ENCODE assay signal across 2 cellular contexts in the genomic region with DNA sequence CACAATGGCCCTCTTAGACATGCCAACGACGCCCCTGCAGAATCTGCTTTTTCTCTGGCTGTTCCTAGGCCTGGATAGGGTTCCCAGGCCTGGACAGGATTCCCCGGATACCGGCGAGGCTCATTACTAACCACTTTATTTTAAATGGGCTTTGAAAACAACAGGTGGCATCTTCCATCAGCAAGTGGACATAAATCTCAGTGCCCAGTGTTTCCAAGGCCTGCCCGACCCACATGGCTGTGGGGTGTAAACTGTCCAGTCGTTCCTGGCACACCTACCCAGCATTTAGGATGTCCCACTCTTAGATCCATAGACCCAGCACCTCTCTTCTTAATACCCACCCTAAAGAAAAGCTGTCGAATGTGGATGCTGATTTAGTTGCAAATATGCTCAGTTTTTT.
TF ChIP-seq lines count a peak whose summit lies in the region.

No MANE protein-coding gene starts in this region.

TF ChIP-seq in HEK293, 187 proteins besides CTCF, POLR2A, EP300 and RAD21 (continued from another document):
- TF ChIP-seq, protein P1, sequence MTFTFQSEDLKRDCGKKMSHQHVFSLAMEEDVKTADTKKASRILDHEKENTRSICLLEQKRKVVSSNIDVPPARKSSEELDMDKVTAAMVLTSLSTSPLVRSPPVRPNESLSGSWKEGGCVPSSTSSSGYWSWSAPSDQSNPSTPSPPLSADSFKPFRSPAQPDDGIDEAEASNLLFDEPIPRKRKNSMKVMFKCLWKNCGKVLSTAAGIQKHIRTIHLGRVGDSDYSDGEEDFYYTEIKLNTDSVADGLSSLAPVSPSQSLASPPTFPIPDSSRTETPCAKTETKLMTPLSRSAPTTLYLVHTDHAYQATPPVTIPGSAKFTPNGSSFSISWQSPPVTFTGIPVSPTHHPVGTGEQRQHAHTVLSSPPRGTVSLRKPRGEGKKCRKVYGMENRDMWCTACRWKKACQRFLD (tag by site-specific recombination; IDR thresholded peaks at IDR 0.05), result no peak
- peak; percentile 81; the same call in 1 of the 2 replicates for TF ChIP-seq SCRT2 (tag by site-specific recombination; IDR thresholded peaks at IDR 0.05)
- TF ChIP-seq, protein P2, sequence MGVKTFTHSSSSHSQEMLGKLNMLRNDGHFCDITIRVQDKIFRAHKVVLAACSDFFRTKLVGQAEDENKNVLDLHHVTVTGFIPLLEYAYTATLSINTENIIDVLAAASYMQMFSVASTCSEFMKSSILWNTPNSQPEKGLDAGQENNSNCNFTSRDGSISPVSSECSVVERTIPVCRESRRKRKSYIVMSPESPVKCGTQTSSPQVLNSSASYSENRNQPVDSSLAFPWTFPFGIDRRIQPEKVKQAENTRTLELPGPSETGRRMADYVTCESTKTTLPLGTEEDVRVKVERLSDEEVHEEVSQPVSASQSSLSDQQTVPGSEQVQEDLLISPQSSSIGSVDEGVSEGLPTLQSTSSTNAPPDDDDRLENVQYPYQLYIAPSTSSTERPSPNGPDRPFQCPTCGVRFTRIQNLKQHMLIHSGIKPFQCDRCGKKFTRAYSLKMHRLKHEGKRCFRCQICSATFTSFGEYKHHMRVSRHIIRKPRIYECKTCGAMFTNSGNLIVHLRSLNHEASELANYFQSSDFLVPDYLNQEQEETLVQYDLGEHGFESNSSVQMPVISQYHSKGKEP (tag by site-specific recombination; IDR thresholded peaks at IDR 0.05), result no peak
- TF ChIP-seq REPIN1 (tag by site-specific recombination; IDR thresholded peaks at IDR 0.05; ENCODE audit: low read depth), result no peak
- TF ChIP-seq ZNF132 (tag by site-specific recombination; IDR thresholded peaks at IDR 0.05; ENCODE audit: borderline replicate concordance), result no peak
- no peak for TF ChIP-seq ZNF221 (tag by site-specific recombination; IDR thresholded peaks at IDR 0.05; ENCODE audit: borderline replicate concordance)
- no peak for TF ChIP-seq MYNN (tag by site-specific recombination; IDR thresholded peaks at IDR 0.05; ENCODE audit: borderline replicate concordance)
- TF ChIP-seq, protein P3, sequence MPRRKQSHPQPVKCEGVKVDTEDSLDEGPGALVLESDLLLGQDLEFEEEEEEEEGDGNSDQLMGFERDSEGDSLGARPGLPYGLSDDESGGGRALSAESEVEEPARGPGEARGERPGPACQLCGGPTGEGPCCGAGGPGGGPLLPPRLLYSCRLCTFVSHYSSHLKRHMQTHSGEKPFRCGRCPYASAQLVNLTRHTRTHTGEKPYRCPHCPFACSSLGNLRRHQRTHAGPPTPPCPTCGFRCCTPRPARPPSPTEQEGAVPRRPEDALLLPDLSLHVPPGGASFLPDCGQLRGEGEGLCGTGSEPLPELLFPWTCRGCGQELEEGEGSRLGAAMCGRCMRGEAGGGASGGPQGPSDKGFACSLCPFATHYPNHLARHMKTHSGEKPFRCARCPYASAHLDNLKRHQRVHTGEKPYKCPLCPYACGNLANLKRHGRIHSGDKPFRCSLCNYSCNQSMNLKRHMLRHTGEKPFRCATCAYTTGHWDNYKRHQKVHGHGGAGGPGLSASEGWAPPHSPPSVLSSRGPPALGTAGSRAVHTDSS (tag by site-specific recombination; IDR thresholded peaks at IDR 0.05), result no peak

TF ChIP-seq in SK-N-SH, 30 proteins besides CTCF, POLR2A, EP300 and RAD21 (continued from another document):
- TF ChIP-seq NFIC (IDR thresholded peaks at IDR 0.05; ENCODE audit: borderline replicate concordance), result no peak
TF ChIP-seq in SK-N-SH: peak in this region for 0.
